ENCODE assay signal across 9 cellular contexts in genomic region chr14:64569108-64570045, GRCh38. TPM values are rescaled to one million over a fixed set of nuclear protein-coding genes. Genes with fewer than 3 reads are reported as not detected.
DNase-seq lines count a peak whose midpoint lies in the region; ATAC-seq and TF ChIP-seq lines count a peak whose summit lies in the region.
"Had no signal": no experiment of that assay in that cellular context is flagged by ENCODE, and none has a peak within 500 bp of the region (broad histone marks: within the 10 kb centered on the region; RNA-seq: fewer than 3 reads in every experiment).

No MANE protein-coding gene starts in this region.

- H3K4me2 ChIP-seq in HCT116 (ENCODE audit: low read length), result peak overlapping the region; percentile 67

- BruUV-seq in HCT116 (replicated peaks; lab: Mats Ljungman, UMichigan), result no TSS peak

- H3K27ac ChIP-seq in HCT116 (ENCODE audit: low read depth, low read length), result peak overlapping the region; percentile 60

- H3K9ac ChIP-seq in HCT116 (ENCODE audit: low read length), result peak overlapping the region; percentile 24

- peak; percentile 92 for ATAC-seq in HCT116
- peak; percentile 91 for ATAC-seq in sciatic nerve
- ATAC-seq in stimulated activated naive CD8-positive, alpha-beta T cell treated with anti-CD3 and anti-CD28 coated beads, Interleukin-15, amount 100 ng/mL, for 72 hours, result no peak
- ATAC-seq: stimulated activated naive B cell treated with anti-CD40 and anti-IgM and Interleukin-4, amounts not matched to agents 10 μg/mL and 1 μg/mL and 100 μg/mL, for 72 hours had no signal

- intact Hi-C loops in HCT116 (cut with micrococcal nuclease) (no loop called here), sciatic nerve (cut with DNase I) (no loop called here)

- no peaks in the 10 kb centered on the region for H3K9me3 Mint-ChIP-seq in stimulated activated naive CD8-positive, alpha-beta T cell treated with anti-CD3 and anti-CD28 coated beads, Interleukin-15, amount 100 ng/mL, for 72 hours
- H3K9me3 Mint-ChIP-seq: stimulated activated naive B cell treated with anti-CD40 and anti-IgM and Interleukin-4, amounts not matched to agents 10 μg/mL and 1 μg/mL and 100 μg/mL, for 72 hours had no signal

- TF ChIP-seq RAD21 in HCT116 (IDR thresholded peaks at IDR 0.05; ENCODE audit: low read depth), result no peak

- H3K4me1 Mint-ChIP-seq in stimulated activated naive CD8-positive, alpha-beta T cell treated with anti-CD3 and anti-CD28 coated beads, Interleukin-15, amount 100 ng/mL, for 72 hours, result no peaks in the 10 kb centered on the region
- H3K4me1 Mint-ChIP-seq: stimulated activated naive B cell treated with anti-CD40 and anti-IgM and Interleukin-4, amounts not matched to agents 10 μg/mL and 1 μg/mL and 100 μg/mL, for 72 hours had no signal

- DNase-seq in HCT116 (ENCODE audit: low read depth, low spot score), result peak; percentile 62
- peak; percentile 27 for DNase-seq in astrocyte of the cerebellum (ENCODE audit: low read depth)
- DNase-seq in hypothalamus (lab: John Stamatoyannopoulos, UW), result peak in 35 of 51 donors; percentile 7 to 80 (median 46)
- peak; percentile 70 for DNase-seq in sciatic nerve (ENCODE audit: low spot score)
- no peak for DNase-seq in NK-92 treated with Interleukin-12 subunit alpha and Interleukin-12 subunit beta, amount 100 ng/mL, for 24 hours (lab: John Stamatoyannopoulos, UW)
- no peak for DNase-seq in NCI-H1694 (lab: John Stamatoyannopoulos, UW)
- DNase-seq in activated naive CD4-positive, alpha-beta T cell treated with Interleukin-2 at 50 U/mL for 16 hours, result no peak
- no peak for DNase-seq in stimulated activated naive CD8-positive, alpha-beta T cell treated with anti-CD3 and anti-CD28 coated beads, Interleukin-15, amount 100 ng/mL, for 72 hours
- DNase-seq: stimulated activated naive B cell treated with anti-CD40 and anti-IgM and Interleukin-4, amounts not matched to agents 10 μg/mL and 1 μg/mL and 100 μg/mL, for 72 hours had no signal

- no peaks in the 10 kb centered on the region for H3K79me2 ChIP-seq in HCT116 (ENCODE audit: insufficient read depth, low read length)

- H3K27me3 ChIP-seq in HCT116 (ENCODE audit: insufficient read depth, low read length), result no peaks in the 10 kb centered on the region

- RAD21 ChIA-PET in HCT116 (lab: Charles Lee; ENCODE audit: low non-redundant PET in 1 of 2, low total read pairs in 2 of 2, uncharacterized antibody in 2 of 2, unreplicated experiment in 2 of 2), result no interaction called here

- H3K9me3 ChIP-seq in HCT116 (ENCODE audit: control insufficient read depth in 1 of 2, insufficient read depth in 1 of 2, low read depth in 1 of 2, low read length in 2 of 2), result no peaks in the 10 kb centered on the region

- no peaks in the 10 kb centered on the region for H3K9me2 ChIP-seq in HCT116 (ENCODE audit: insufficient read depth)

- H3K27ac Mint-ChIP-seq in stimulated activated naive CD8-positive, alpha-beta T cell treated with anti-CD3 and anti-CD28 coated beads, Interleukin-15, amount 100 ng/mL, for 72 hours, result peak overlapping the region in 1 of 2 donors; percentile 63

- in situ Hi-C loops in astrocyte of the cerebellum (cut with HindIII; ENCODE audit: low sequenced_read_pairs), result no loop called here

- H3K27me3 Mint-ChIP-seq in stimulated activated naive CD8-positive, alpha-beta T cell treated with anti-CD3 and anti-CD28 coated beads, Interleukin-15, amount 100 ng/mL, for 72 hours, result no peaks in the 10 kb centered on the region
- H3K27me3 Mint-ChIP-seq: stimulated activated naive B cell treated with anti-CD40 and anti-IgM and Interleukin-4, amounts not matched to agents 10 μg/mL and 1 μg/mL and 100 μg/mL, for 72 hours had no signal

- H3K4me3 ChIP-seq in HCT116 (replicated peaks in 1 of 2; ENCODE audit: low read depth in 1 of 2, low read length in 2 of 2) (peak overlapping the region in 1 of 2 experiments; percentile 10; a peak in 1 of 4 replicates), astrocyte of the cerebellum (ENCODE audit: low read depth, low read length) (no peak overlapping the region)

- POLR2A ChIA-PET in HCT116 (lab: Charles Lee), result no interaction called here

- H2AFZ ChIP-seq in HCT116 (ENCODE audit: low read depth, low read length, poor library complexity, severe bottlenecking), result peak overlapping the region; percentile 92

- no peaks in the 10 kb centered on the region for H4K20me1 ChIP-seq in HCT116 (ENCODE audit: insufficient read depth)

- TF ChIP-seq CTCF in HCT116 (IDR thresholded peaks at IDR 0.05 in 2 of 3, conservative IDR thresholded peaks at IDR 0.05 in 1 of 3; ENCODE audit: borderline replicate concordance in 1 of 3, insufficient read depth in 1 of 3, low read depth in 2 of 3, low read length in 2 of 3) (no peak), astrocyte of the cerebellum (IDR thresholded peaks at IDR 0.05; ENCODE audit: low read depth, low read length, missing control alignments) (no peak)

- no peak overlapping the region for H3K4me3 Mint-ChIP-seq in stimulated activated naive CD8-positive, alpha-beta T cell treated with anti-CD3 and anti-CD28 coated beads, Interleukin-15, amount 100 ng/mL, for 72 hours
- H3K4me3 Mint-ChIP-seq: stimulated activated naive B cell treated with anti-CD40 and anti-IgM and Interleukin-4, amounts not matched to agents 10 μg/mL and 1 μg/mL and 100 μg/mL, for 72 hours had no signal

- no peak for TF ChIP-seq POLR2A in HCT116 (IDR thresholded peaks at IDR 0.05; ENCODE audit: borderline replicate concordance, extremely low read depth, insufficient read depth, insufficient read length)

- peaks cover 18 to 19% of the 10 kb centered on the region in 2 experiments for H3K4me1 ChIP-seq in HCT116 (ENCODE audit: control insufficient read depth in 1 of 2, insufficient read depth in 2 of 2, low read length in 2 of 2)

- H3K36me3 ChIP-seq in HCT116 (ENCODE audit: control insufficient read depth in 1 of 2, insufficient read depth in 2 of 2, low read length in 2 of 2), result no peaks in the 10 kb centered on the region

- CTCF ChIA-PET in HCT116 (lab: Charles Lee), result interaction anchor here (0.7 to 1.0 kb wide), 2 partner anchors 8 to 19 kb away, joined by 3 read pairs; no protein-coding TSS in a partner anchor

TF ChIP-seq in HCT116, 20 proteins besides CTCF, POLR2A, EP300 and RAD21:
- TF ChIP-seq SIN3A (IDR thresholded peaks at IDR 0.05; ENCODE audit: low read depth) (no peak), MAX (IDR thresholded peaks at IDR 0.05) (peak; percentile 53; the same call in 1 of the 2 replicates), FOSL1 (IDR thresholded peaks at IDR 0.05; ENCODE audit: low read depth) (peak; percentile 66; the same call in 1 of the 2 replicates), CEBPB (IDR thresholded peaks at IDR 0.05; ENCODE audit: low read depth) (peak; percentile 75), ZFX (IDR thresholded peaks at IDR 0.05) (no peak), POLR2AphosphoS5 (IDR thresholded peaks at IDR 0.05; ENCODE audit: low read depth, low read length) (peak; percentile 34), JUND (IDR thresholded peaks at IDR 0.05) (peak; percentile 75), SP1 (IDR thresholded peaks at IDR 0.05; ENCODE audit: low read depth) (peak; percentile 90), TCF7L2 (IDR thresholded peaks at IDR 0.05; ENCODE audit: borderline replicate concordance, extremely low read depth, insufficient read depth, insufficient read length) (no peak), REST (IDR thresholded peaks at IDR 0.05; ENCODE audit: low read depth) (no peak), CBX3 (IDR thresholded peaks at IDR 0.05; ENCODE audit: low read depth) (peak; percentile 38; the same call in 1 of the 2 replicates), EGR1 (IDR thresholded peaks at IDR 0.05; ENCODE audit: low read depth) (no peak), EZH2 (IDR thresholded peaks at IDR 0.05) (no peak), ATF3 (IDR thresholded peaks at IDR 0.05) (no peak; the same call in 1 of the 2 replicates), YY1 (IDR thresholded peaks at IDR 0.05; ENCODE audit: extremely low read depth, insufficient replicate concordance, low read depth, low read length) (no peak), ZNF274 (IDR thresholded peaks at IDR 0.05; ENCODE audit: low read depth, low read length) (no peak), EZH2phosphoT487 (IDR thresholded peaks at IDR 0.05; ENCODE audit: borderline replicate concordance) (no peak), SRF (IDR thresholded peaks at IDR 0.05; ENCODE audit: low read depth) (no peak)

RNA-seq across cellular contexts. Expression of gene PPP1R36, which starts 19.6 kb away (rescaled TPM):
- total RNA-seq in HCT116 (2021; ENCODE audit: unreplicated experiment) (0.47 TPM), sciatic nerve (2.5 TPM)
- 0.21 and 0.26 TPM in 2 replicates for polyA plus RNA-seq in HCT116 (2012)

RNA-seq across cellular contexts. Expression of gene HSPA2, which starts 28.8 kb away (rescaled TPM):
- 2.5 TPM for total RNA-seq in HCT116 (2021; ENCODE audit: unreplicated experiment)
- polyA plus RNA-seq in HCT116 (2012), result 1.1 and 1.3 TPM in 2 replicates
- total RNA-seq in sciatic nerve, result 71.5 TPM

Comparison
In these comparisons a context has a peak if more than half of its experiments do, and no peak if none do; other contexts are left out.
1. DNase-seq: peak in HCT116 (single experiment), astrocyte of the cerebellum (single experiment), hypothalamus (35 of 51) and sciatic nerve (single experiment); none in NK-92 treated with Interleukin-12 subunit alpha and Interleukin-12 subunit beta, amount 100 ng/mL, for 24 hours (single experiment), NCI-H1694 (single experiment), activated naive CD4-positive, alpha-beta T cell treated with Interleukin-2 at 50 U/mL for 16 hours (single experiment) and stimulated activated naive CD8-positive, alpha-beta T cell treated with anti-CD3 and anti-CD28 coated beads, Interleukin-15, amount 100 ng/mL, for 72 hours (0 of 2).
2. RNA of gene HSPA2, which starts 28.8 kb away (total RNA-seq): 71.5 TPM in sciatic nerve (single experiment); 2.5 TPM in HCT116 (single experiment); every median in the first group is over 10 times any median in the second.